In the genomic region with DNA sequence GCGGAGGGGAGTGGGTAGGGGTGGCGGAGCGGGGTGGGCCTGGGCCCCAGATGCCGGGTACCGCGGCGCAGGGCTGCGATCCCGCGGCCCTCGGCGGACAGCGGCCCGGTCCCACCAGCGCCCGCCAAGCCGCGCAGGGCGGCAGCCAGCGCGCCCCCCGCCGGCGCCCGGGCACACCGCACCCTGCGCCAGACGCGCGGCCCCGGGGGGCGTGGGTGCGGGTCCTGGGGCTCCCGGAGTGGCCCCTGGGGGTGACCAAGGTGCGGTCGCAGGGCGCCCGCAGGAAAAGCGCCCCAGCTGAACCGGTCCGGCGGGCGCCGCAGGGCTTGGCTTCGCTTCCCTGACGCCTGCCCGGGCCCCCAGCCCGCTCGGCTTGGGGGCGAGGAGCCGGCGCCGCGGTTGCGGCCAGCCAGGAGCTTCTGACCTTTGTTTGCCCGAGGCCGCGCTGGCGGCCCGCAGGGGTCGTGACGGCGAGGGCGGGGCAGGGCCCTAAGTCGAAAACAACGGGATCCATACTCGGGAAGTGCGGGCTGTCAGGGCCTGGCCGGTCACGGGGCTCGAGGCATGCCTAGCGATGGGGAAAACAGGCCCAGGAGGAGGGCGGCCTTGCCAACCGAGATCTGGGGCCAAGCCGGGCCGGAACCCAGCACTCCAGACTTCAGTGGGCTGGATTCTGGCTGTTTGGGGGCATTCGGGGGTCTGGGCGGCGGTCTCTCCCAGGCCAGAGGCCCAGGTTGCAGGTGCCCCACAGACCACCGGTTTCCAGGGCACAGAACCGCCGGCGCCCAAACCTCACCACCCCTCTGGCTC, we compare ENCODE assay signal across 8 cellular contexts. TPM values are rescaled to one million over a fixed set of nuclear protein-coding genes. Genes with fewer than 3 reads are reported as not detected.
DNase-seq lines count a peak whose midpoint lies in the region; ATAC-seq lines count a peak whose summit lies in the region.

No MANE protein-coding gene starts in this region.

- intact Hi-C loops in dendritic cell treated with granulocyte-macrophage colony-stimulating factor and Interleukin-4, amounts not matched to agents 40 ng/mL and 50 ng/mL, for 4 days (cut with micrococcal nuclease) = loop anchor here (5.0 kb wide), 1 partner anchor 69 kb away; the partner anchor contains the start of gene KAT5

- peak overlapping the region; percentile 96 for H3K27ac Mint-ChIP-seq in dendritic cell treated with granulocyte-macrophage colony-stimulating factor and Interleukin-4, amounts not matched to agents 40 ng/mL and 50 ng/mL, for 4 days

- H3K27ac ChIP-seq in Karpas-422 (ENCODE audit: low read length) (no peak overlapping the region), urinary bladder (ENCODE audit: low read depth) (peak overlapping the region; percentile 19)

- peaks cover 32% of the 10 kb centered on the region for H4K20me1 ChIP-seq in Karpas-422 (ENCODE audit: insufficient read depth, low read depth, low read length)

- peak overlapping the region; percentile 61 for H3K4me3 Mint-ChIP-seq in dendritic cell treated with granulocyte-macrophage colony-stimulating factor and Interleukin-4, amounts not matched to agents 40 ng/mL and 50 ng/mL, for 4 days

- peaks cover 48% of the 10 kb centered on the region for H3K27me3 Mint-ChIP-seq in dendritic cell treated with granulocyte-macrophage colony-stimulating factor and Interleukin-4, amounts not matched to agents 40 ng/mL and 50 ng/mL, for 4 days

- WGBS in urinary bladder = 13% methylated on average over 83 of the region's 83 CpGs

- peaks cover 41% of the 10 kb centered on the region for H3K36me3 Mint-ChIP-seq in dendritic cell treated with granulocyte-macrophage colony-stimulating factor and Interleukin-4, amounts not matched to agents 40 ng/mL and 50 ng/mL, for 4 days (ENCODE audit: low read depth)

- H3K9me3 ChIP-seq in Karpas-422 (ENCODE audit: low read length) = no peaks in the 10 kb centered on the region

- ATAC-seq in GM21526 (IDR thresholded peaks at IDR 0.05; ENCODE audit: low FRiP score, unreplicated experiment) (peak; percentile 25), GM19467 (IDR thresholded peaks at IDR 0.05; ENCODE audit: unreplicated experiment) (no peak)

- H3K9me3 Mint-ChIP-seq in dendritic cell treated with granulocyte-macrophage colony-stimulating factor and Interleukin-4, amounts not matched to agents 40 ng/mL and 50 ng/mL, for 4 days = no peaks in the 10 kb centered on the region

- H3K79me2 ChIP-seq in Karpas-422 (ENCODE audit: low read length) = peaks cover 16% of the 10 kb centered on the region

- H3K4me1 Mint-ChIP-seq in dendritic cell treated with granulocyte-macrophage colony-stimulating factor and Interleukin-4, amounts not matched to agents 40 ng/mL and 50 ng/mL, for 4 days (ENCODE audit: low read depth) = peaks cover 45% of the 10 kb centered on the region

- no peaks in the 10 kb centered on the region for H3K27me3 ChIP-seq in Karpas-422 (ENCODE audit: low read length)

- no peaks in the 10 kb centered on the region for H3K9me2 ChIP-seq in Karpas-422 (replicated peaks; ENCODE audit: insufficient read depth, low read length)

- H3K4me3 ChIP-seq in Karpas-422 (ENCODE audit: low read length) = peak overlapping the region; percentile 99; the same call in 1 of the 2 replicates
- H3K4me3 ChIP-seq in urinary bladder (ENCODE audit: low read depth, low read length) = peak overlapping the region; percentile 96

- H3K4me1 ChIP-seq in Karpas-422 (ENCODE audit: low read length) = peaks cover 7% of the 10 kb centered on the region
- H3K4me1 ChIP-seq in urinary bladder (ENCODE audit: insufficient read depth) = no peaks in the 10 kb centered on the region

- H3K9ac ChIP-seq in Karpas-422 (ENCODE audit: low read length) = peak overlapping the region; percentile 43; the same call in 1 of the 2 replicates

- H2AFZ ChIP-seq in Karpas-422 (ENCODE audit: low read length) = no peak overlapping the region

- H3K4me2 ChIP-seq in Karpas-422 (ENCODE audit: low read depth, low read length, poor library complexity, severe bottlenecking) = peak overlapping the region; percentile 69

- DNase-seq in NCI-H1417 (lab: John Stamatoyannopoulos, UW) = peak in 2 of 3 experiments; percentile 60 to 75
- no peak for DNase-seq in NCI-H1417 treated with DMSO at 0.1 percent for 48 hours (lab: John Stamatoyannopoulos, UW)
- DNase-seq in Karpas-422 = peak; percentile 69
- peak; percentile 42 for DNase-seq in medulla oblongata (ENCODE audit: extremely low spot score)

- H3K36me3 ChIP-seq in Karpas-422 (ENCODE audit: insufficient read depth, low read length) (peaks cover 3% of the 10 kb centered on the region; the same call in 1 of the 2 replicates), urinary bladder (ENCODE audit: insufficient read depth) (peaks cover 5% of the 10 kb centered on the region)

RNA-seq across cellular contexts. Expression of gene AP5B1, which starts 0.6 kb away (rescaled TPM):
- total RNA-seq in Karpas-422 (2014; rRNA removed; shearing (Covaris generic); ENCODE audit: low replicate concordance) = 11.1 and 19.8 TPM in 2 replicates
- 3.0 TPM for total RNA-seq in urinary bladder
- polyA plus RNA-seq in urinary bladder = 14.7 TPM

RNA-seq across cellular contexts. Expression of gene OVOL1, which starts 5.5 kb away (rescaled TPM):
- total RNA-seq in Karpas-422 (2014; rRNA removed; shearing (Covaris generic); ENCODE audit: low replicate concordance) = not detected in 2 replicates
- 4.7 TPM for total RNA-seq in urinary bladder
- 5.1 TPM for polyA plus RNA-seq in urinary bladder

RNA-seq across cellular contexts. Expression of gene SNX32, which starts 52.4 kb away (rescaled TPM):
- not detected in 2 replicates for total RNA-seq in Karpas-422 (2014; rRNA removed; shearing (Covaris generic); ENCODE audit: low replicate concordance)
- 0.85 TPM for total RNA-seq in urinary bladder
- 2.0 TPM for polyA plus RNA-seq in urinary bladder
